Comparison of ENCODE assay signal across 8 cellular contexts in genomic region chr15:32718082-32718821, GRCh38. TPM values are rescaled to one million over a fixed set of nuclear protein-coding genes. Genes with fewer than 3 reads are reported as not detected.
DNase-seq lines count a peak whose midpoint lies in the region; TF ChIP-seq lines count a peak whose summit lies in the region.

No MANE protein-coding gene starts in this region.

- CTCF ChIA-PET in OCI-LY7 (lab: Charles Lee; ENCODE audit: unreplicated experiment) = no interaction called here

- H3K4me2 ChIP-seq in OCI-LY7 (ENCODE audit: low read length) = no peak overlapping the region

- no peaks in the 10 kb centered on the region for H4K20me1 ChIP-seq in OCI-LY7 (ENCODE audit: insufficient read depth, low read length)

- 1% methylated on average over 54 to 58 of the region's 79 CpGs for WGBS in mesodermal cell (ENCODE audit: insufficient coverage in 2 of 2), 2 experiments

- H3K4me3 ChIP-seq in cardiac muscle cell = peak overlapping the region; percentile 21
- H3K4me3 ChIP-seq in choroid plexus epithelial cell (ENCODE audit: low read depth, low read length) = peak overlapping the region; percentile 72
- H3K4me3 ChIP-seq in mesodermal cell (ENCODE audit: extremely low read depth, insufficient read depth, low read length, poor library complexity, severe bottlenecking) = peak overlapping the region; percentile 61
- H3K4me3 ChIP-seq in uterus = peak overlapping the region; percentile 24 to 34
- H3K4me3 ChIP-seq in OCI-LY7 (ENCODE audit: low read depth, low read length, poor library complexity, severe bottlenecking) = no peak overlapping the region

- BruUV-seq in OCI-LY7 (replicated peaks; lab: Mats Ljungman, UMichigan) = no TSS peak

- H3K9me3 ChIP-seq in cardiac muscle cell (ENCODE audit: low read depth) (no peaks in the 10 kb centered on the region), mesodermal cell (ENCODE audit: control insufficient read depth, low read length) (no peaks in the 10 kb centered on the region), uterus (no peaks in the 10 kb centered on the region), OCI-LY7 (ENCODE audit: low read length) (no peaks in the 10 kb centered on the region)

- H2AFZ ChIP-seq in OCI-LY7 (ENCODE audit: low read length) = no peak overlapping the region

- TF ChIP-seq CTCF in cardiac muscle cell (IDR thresholded peaks at IDR 0.05; ENCODE audit: low read depth, low read length) (no peak), choroid plexus epithelial cell (conservative IDR thresholded peaks at IDR 0.05; ENCODE audit: low read depth, low read length) (no peak), uterus (IDR thresholded peaks at IDR 0.05) (no peak), OCI-LY7 (conservative IDR thresholded peaks at IDR 0.05; ENCODE audit: low read length) (no peak)

- H3K4me1 ChIP-seq in cardiac muscle cell (ENCODE audit: low read depth) (peaks cover 7% of the 10 kb centered on the region), mesodermal cell (ENCODE audit: control insufficient read depth, insufficient read depth, low read length, poor library complexity, severe bottlenecking) (peaks cover 9% of the 10 kb centered on the region), uterus (peaks cover 0 to 4% of the 10 kb centered on the region in 2 donors), OCI-LY7 (ENCODE audit: insufficient read depth, low read length, poor library complexity, severe bottlenecking) (no peaks in the 10 kb centered on the region)

- POLR2A ChIA-PET in OCI-LY7 (lab: Charles Lee) = no interaction called here

- intact Hi-C loops in cardiac septum (cut with DNase I) (no loop called here), uterus (cut with DNase I; ENCODE audit: low total_unique reads) (no loop called here), OCI-LY7 (cut with micrococcal nuclease; ENCODE audit: unreplicated experiment) (no loop called here)

- peaks cover 100% of the 10 kb centered on the region for H3K27me3 ChIP-seq in cardiac muscle cell
- H3K27me3 ChIP-seq in uterus = peaks cover 5 to 12% of the 10 kb centered on the region in 2 donors

- no peak for TF ChIP-seq POLR2A in uterus (IDR thresholded peaks at IDR 0.05)

- DNase-seq in cardiac muscle cell (ENCODE audit: low read depth in 1 of 2, low spot score in 1 of 2) (peak; percentile 35 to 38), cardiac septum (ENCODE audit: low spot score) (no peak), choroid plexus epithelial cell (ENCODE audit: low read depth) (peak; percentile 48), uterus (no peak), NCI-H510A (lab: John Stamatoyannopoulos, UW) (no peak), H4 (ENCODE audit: low spot score) (no peak), OCI-LY7 (ENCODE audit: low spot score) (no peak)

- H3K79me2 ChIP-seq in OCI-LY7 (ENCODE audit: insufficient read depth, low read depth, low read length) = no peaks in the 10 kb centered on the region

- H3K9me2 ChIP-seq in OCI-LY7 (ENCODE audit: insufficient read depth, low read length) = no peaks in the 10 kb centered on the region

- H3K27ac ChIP-seq in cardiac muscle cell (no peak overlapping the region), mesodermal cell (ENCODE audit: low read depth, low read length, severe bottlenecking) (no peak overlapping the region), uterus (peak overlapping the region in 1 of 2 donors; percentile 2), OCI-LY7 (ENCODE audit: low read depth, low read length, poor library complexity, severe bottlenecking) (no peak overlapping the region)

- H3K36me3 ChIP-seq in cardiac muscle cell (no peaks in the 10 kb centered on the region), mesodermal cell (ENCODE audit: control insufficient read depth, insufficient read depth, low read length) (peaks cover 5% of the 10 kb centered on the region), uterus (no peaks in the 10 kb centered on the region), OCI-LY7 (ENCODE audit: insufficient read depth, low read length) (no peaks in the 10 kb centered on the region)

RNA-seq across cellular contexts. Expression of gene GREM1, which starts 0.4 kb away (rescaled TPM):
- total RNA-seq in cardiac muscle cell (0.09 and 0.39 TPM in 2 replicates), cardiac septum (0.59 TPM), uterus (1 to 10 TPM in 3 of 4 donors, under 1 TPM in 1; 0.88 to 5.4 (median 5.2) TPM), OCI-LY7 (2022) (not detected in 2 replicates)
- 0.49 TPM in 1 of 2 replicates, not detected in the other for polyA plus RNA-seq in cardiac muscle cell
- polyA plus RNA-seq in mesodermal cell (2013, experiment 1 of 2) = 47.9 TPM
- 35.6 TPM for polyA plus RNA-seq in mesodermal cell (2013, experiment 2 of 2)
- total RNA-seq in H4 (2014; rRNA removed; shearing (Covaris generic)) = not detected in 2 replicates
- not detected in 2 replicates for total RNA-seq in OCI-LY7 (2014; rRNA removed; shearing (Covaris generic))

Comparison
In these comparisons a context has a peak if more than half of its experiments do, and no peak if none do; other contexts are left out.
1. DNase-seq: peak in cardiac muscle cell (2 of 2) and choroid plexus epithelial cell (single experiment); none in cardiac septum (single experiment), uterus (0 of 2), NCI-H510A (single experiment), H4 (single experiment) and OCI-LY7 (single experiment).